Comparison of ENCODE assay signal across 1 cellular context in the genomic region with DNA sequence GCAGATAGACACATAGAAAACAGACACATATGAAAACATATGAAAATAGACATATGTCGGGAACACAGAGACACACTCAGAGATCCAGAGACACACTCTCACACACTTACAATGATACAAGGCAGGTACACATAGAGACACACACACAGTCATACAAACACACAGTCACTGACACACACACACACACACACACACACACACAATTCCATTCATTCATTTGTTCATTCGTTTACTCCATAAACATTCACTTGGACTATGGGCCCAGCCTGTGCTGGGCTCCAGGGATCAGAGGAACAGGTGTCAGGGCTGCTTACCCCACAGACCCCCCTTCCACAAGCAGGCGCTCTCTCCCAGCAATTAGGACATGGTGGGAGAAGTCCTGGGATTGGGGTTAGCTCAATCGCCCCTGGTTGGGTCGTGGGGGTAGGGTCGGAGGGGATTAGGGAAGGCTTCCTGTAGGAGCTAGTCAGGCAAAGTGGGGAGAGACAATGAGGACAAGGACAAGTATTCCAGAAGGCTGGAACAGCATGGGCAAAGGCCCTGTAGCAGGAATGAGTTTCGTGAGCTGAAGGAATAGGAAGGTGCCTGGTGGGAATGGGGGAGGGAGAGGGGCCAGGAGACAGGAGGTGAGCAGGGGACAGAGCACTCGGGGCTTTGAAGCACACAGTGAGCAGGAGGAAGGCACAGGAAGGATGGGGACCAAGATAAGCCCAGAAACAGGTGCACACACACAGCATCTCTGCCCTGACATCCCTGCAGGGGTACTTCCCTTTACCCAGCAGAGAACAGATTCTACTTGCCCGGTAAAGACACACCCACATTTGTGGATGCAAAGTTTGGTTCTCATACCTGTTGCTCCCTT.
TF ChIP-seq lines count a peak whose summit lies in the region.

No MANE protein-coding gene starts in this region.

TF ChIP-seq in K562, 482 proteins besides CTCF, POLR2A, EP300 and RAD21:
- peak; percentile 32; the same call in 1 of the 2 replicates for TF ChIP-seq ZNF24 (IDR thresholded peaks at IDR 0.05)
- no peak for TF ChIP-seq ZNF780A (CRISPR knock-in tag; IDR thresholded peaks at IDR 0.05)
- no peak for TF ChIP-seq TFAM (CRISPR knock-in tag; conservative IDR thresholded peaks at IDR 0.05)
- TF ChIP-seq RBM39 (optimal IDR thresholded peaks at IDR 0.05; ENCODE audit: low read depth, low read length) = no peak
- TF ChIP-seq, protein P1, sequence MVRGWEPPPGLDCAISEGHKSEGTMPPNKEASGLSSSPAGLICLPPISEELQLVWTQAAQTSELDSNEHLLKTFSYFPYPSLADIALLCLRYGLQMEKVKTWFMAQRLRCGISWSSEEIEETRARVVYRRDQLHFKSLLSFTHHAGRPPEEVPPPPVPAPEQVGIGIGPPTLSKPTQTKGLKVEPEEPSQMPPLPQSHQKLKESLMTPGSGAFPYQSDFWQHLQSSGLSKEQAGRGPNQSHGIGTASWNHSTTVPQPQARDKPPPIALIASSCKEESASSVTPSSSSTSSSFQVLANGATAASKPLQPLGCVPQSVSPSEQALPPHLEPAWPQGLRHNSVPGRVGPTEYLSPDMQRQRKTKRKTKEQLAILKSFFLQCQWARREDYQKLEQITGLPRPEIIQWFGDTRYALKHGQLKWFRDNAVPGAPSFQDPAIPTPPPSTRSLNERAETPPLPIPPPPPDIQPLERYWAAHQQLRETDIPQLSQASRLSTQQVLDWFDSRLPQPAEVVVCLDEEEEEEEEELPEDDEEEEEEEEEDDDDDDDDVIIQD (CRISPR knock-in tag; IDR thresholded peaks at IDR 0.05) = no peak
- TF ChIP-seq ZNF586 (CRISPR knock-in tag; conservative IDR thresholded peaks at IDR 0.05) = no peak
- no peak for TF ChIP-seq FOXK2 (conservative IDR thresholded peaks at IDR 0.05 in 1 of 2, IDR thresholded peaks at IDR 0.05 in 1 of 2; ENCODE audit: low read depth in 2 of 2)
- TF ChIP-seq TBL1XR1 (IDR thresholded peaks at IDR 0.05; ENCODE audit: low read length in 2 of 2) = no peak
